ENCODE assay signal across 19 cellular contexts in genomic region chr16:1495281-1496262, GRCh38. TPM values are rescaled to one million over a fixed set of nuclear protein-coding genes. Genes with fewer than 3 reads are reported as not detected.
DNase-seq lines count a peak whose midpoint lies in the region; ATAC-seq, FAIRE-seq and TF ChIP-seq lines count a peak whose summit lies in the region.
"Had no signal": no experiment of that assay in that cellular context is flagged by ENCODE, and none has a peak within 500 bp of the region (broad histone marks: within the 10 kb centered on the region; RNA-seq: fewer than 3 reads in every experiment).

No MANE protein-coding gene starts in this region.

- H3K9me3 ChIP-seq in kidney (ENCODE audit: control insufficient read depth in 1 of 2, low read length in 2 of 2) (no peaks in the 10 kb centered on the region), MM.1S (replicated peaks; ENCODE audit: insufficient read depth, low read length) (no peaks in the 10 kb centered on the region)

- no peaks in the 10 kb centered on the region for H3K9me3 Mint-ChIP-seq in stimulated activated naive CD8-positive, alpha-beta T cell treated with anti-CD3 and anti-CD28 coated beads, Interleukin-15, amount 100 ng/mL, for 72 hours
- H3K9me3 Mint-ChIP-seq in T-cell = no peaks in the 10 kb centered on the region

- TF ChIP-seq CTCF in kidney (IDR thresholded peaks at IDR 0.05; ENCODE audit: borderline replicate concordance, extremely low read depth, insufficient read depth) (no peak), omental fat pad (IDR thresholded peaks at IDR 0.05) (no peak), MM.1S (IDR thresholded peaks at IDR 0.05; ENCODE audit: low read length) (no peak)

- H3K4me2 ChIP-seq in MM.1S (ENCODE audit: low read depth, low read length) = no peak overlapping the region

- no peaks in the 10 kb centered on the region for H3K27me3 Mint-ChIP-seq in stimulated activated naive CD8-positive, alpha-beta T cell treated with anti-CD3 and anti-CD28 coated beads, Interleukin-15, amount 100 ng/mL, for 72 hours
- H3K27me3 Mint-ChIP-seq in T-cell = no peaks in the 10 kb centered on the region
- H3K27me3 Mint-ChIP-seq: activated CD8-positive, alpha-beta memory T cell treated with anti-CD3 and anti-CD28 coated beads, Interleukin-2, amount 10 ng/mL, durations not matched to agents 7 days and 5 days had no signal

- peak overlapping the region in 1 of 2 donors; percentile 25 for H3K27ac Mint-ChIP-seq in stimulated activated naive CD8-positive, alpha-beta T cell treated with anti-CD3 and anti-CD28 coated beads, Interleukin-15, amount 100 ng/mL, for 72 hours
- no peak overlapping the region for H3K27ac Mint-ChIP-seq in T-cell
- H3K27ac Mint-ChIP-seq: activated CD8-positive, alpha-beta memory T cell treated with anti-CD3 and anti-CD28 coated beads, Interleukin-2, amount 10 ng/mL, durations not matched to agents 7 days and 5 days had no signal

- no peaks in the 10 kb centered on the region for H3K36me3 ChIP-seq in kidney (ENCODE audit: control insufficient read depth in 1 of 2, insufficient read depth in 2 of 2, low read length in 2 of 2)
- H3K36me3 ChIP-seq in MM.1S (replicated peaks; ENCODE audit: insufficient read depth, low read length) = no peaks in the 10 kb centered on the region

- H2AFZ ChIP-seq in MM.1S (ENCODE audit: low read length) = no peak overlapping the region

- peak overlapping the region; percentile 9 to 44 for H3K4me3 Mint-ChIP-seq in stimulated activated naive CD8-positive, alpha-beta T cell treated with anti-CD3 and anti-CD28 coated beads, Interleukin-15, amount 100 ng/mL, for 72 hours
- H3K4me3 Mint-ChIP-seq in T-cell = peak overlapping the region; percentile 47 to 60 (median 52)

- no peaks in the 10 kb centered on the region for H3F3A ChIP-seq in MM.1S (ENCODE audit: insufficient read depth, low read length)

- no peaks in the 10 kb centered on the region for H3K9me2 ChIP-seq in MM.1S (replicated peaks; ENCODE audit: insufficient read depth, low read length)

- peaks cover 17% of the 10 kb centered on the region for H3K79me2 ChIP-seq in MM.1S (ENCODE audit: low read length)

- H4K20me1 ChIP-seq in MM.1S (ENCODE audit: insufficient read depth, low read length) = no peaks in the 10 kb centered on the region

- FAIRE-seq in kidney (lab: Jason Lieb, UNC) = no peak
- FAIRE-seq: endometrium had no signal

- peaks cover 3 to 18% of the 10 kb centered on the region in 2 donors for H3K4me1 ChIP-seq in kidney (ENCODE audit: control insufficient read depth in 1 of 2, insufficient read depth in 1 of 2, low read depth in 1 of 2, low read length in 2 of 2)
- peaks cover 5% of the 10 kb centered on the region; the same call in 1 of the 2 replicates for H3K4me1 ChIP-seq in MM.1S (ENCODE audit: low read length)

- H3K4me3 ChIP-seq in kidney (ENCODE audit: low read length in 2 of 2) (no peak overlapping the region), MM.1S (ENCODE audit: low read length) (no peak overlapping the region)

- H3K36me3 Mint-ChIP-seq in T-cell = peaks cover 11% of the 10 kb centered on the region

- intact Hi-C loops in kidney (cut with DNase I) = no loop called here

- H3K27ac ChIP-seq in kidney (ENCODE audit: low read depth in 2 of 2, low read length in 2 of 2) (no peak overlapping the region), MM.1S (ENCODE audit: low read length) (no peak overlapping the region)

- DNase-seq in stimulated activated naive CD8-positive, alpha-beta T cell treated with anti-CD3 and anti-CD28 coated beads, Interleukin-15, amount 100 ng/mL, for 72 hours = no peak
- no peak for DNase-seq in stimulated activated naive CD8-positive, alpha-beta T cell treated with anti-CD3 and anti-CD28 coated beads, Interleukin-15, Interleukin-2, amounts not matched to agents 100 U/mL and 50 U/mL, for 24 hours
- DNase-seq in T-cell (no peak), kidney (peak; percentile 78), omental fat pad (ENCODE audit: low spot score) (no peak), MM.1S (no peak), UCSD-AML1 (lab: John Stamatoyannopoulos, UW; ENCODE audit: unreplicated experiment) (no peak)
- DNase-seq: activated CD8-positive, alpha-beta memory T cell treated with anti-CD3 and anti-CD28 coated beads, Interleukin-2, amount 10 ng/mL, durations not matched to agents 7 days and 5 days; C1 segment of cervical spinal cord; HCEC 1CT; NCI-H1092; NCI-H2171 treated with DMSO at 0.1 percent for 48 hours; NK-92 treated with Interleukin-12 subunit alpha and Interleukin-12 subunit beta, amount 100 ng/mL, for 24 hours; SHP77; stimulated activated naive CD4-positive, alpha-beta T cell treated with Interleukin-2 at 50 U/mL for 16 hours had no signal

- H3K4me1 Mint-ChIP-seq in stimulated activated naive CD8-positive, alpha-beta T cell treated with anti-CD3 and anti-CD28 coated beads, Interleukin-15, amount 100 ng/mL, for 72 hours = peaks cover 41% of the 10 kb centered on the region
- peaks cover 12 to 19% (median 18%) of the 10 kb centered on the region in 3 donors for H3K4me1 Mint-ChIP-seq in T-cell

- no peak for ATAC-seq in stimulated activated naive CD8-positive, alpha-beta T cell treated with anti-CD3 and anti-CD28 coated beads, Interleukin-15, amount 100 ng/mL, for 72 hours
- no peak for ATAC-seq in stimulated activated naive CD8-positive, alpha-beta T cell treated with anti-CD3 and anti-CD28 coated beads, Interleukin-15, Interleukin-2, amounts not matched to agents 100 U/mL and 50 U/mL, for 24 hours
- ATAC-seq in T-cell (replicated peaks in 1 of 4) = no peak
- no peak for ATAC-seq in omental fat pad (ENCODE audit: low FRiP score)
- ATAC-seq: activated CD8-positive, alpha-beta memory T cell treated with anti-CD3 and anti-CD28 coated beads, Interleukin-2, amount 10 ng/mL, durations not matched to agents 7 days and 5 days had no signal

- H3K9ac ChIP-seq in kidney (ENCODE audit: low read length in 2 of 2) (no peak overlapping the region), MM.1S (ENCODE audit: low read length) (no peak overlapping the region)

- CTCF ChIA-PET in T-cell (lab: Charles Lee) = no interaction called here

- POLR2A ChIA-PET in T-cell (lab: Charles Lee) = no interaction called here

- peaks cover 4% of the 10 kb centered on the region for H3K27me3 ChIP-seq in MM.1S (replicated peaks; ENCODE audit: insufficient read depth, low read length)

RNA-seq across cellular contexts. Expression of gene TELO2, which starts 2.4 kb away (rescaled TPM):
- total RNA-seq in T-cell (10 to 100 TPM; 36.0 to 73.0 (median 56.1) TPM), kidney (37.4 TPM), omental fat pad (10 to 100 TPM; 12.7 to 38.5 (median 22.2) TPM)
- polyA plus RNA-seq in kidney (ENCODE audit: insufficient read depth, low read depth, low replicate concordance) = 27.7 TPM

RNA-seq across cellular contexts. Expression of gene PTX4, which starts 6.8 kb away (rescaled TPM):
- total RNA-seq in T-cell = under 1 TPM in 1 of 5 donors, not detected in 4; 0.26 TPM
- not detected for total RNA-seq in kidney
- polyA plus RNA-seq in kidney (ENCODE audit: insufficient read depth, low read depth, low replicate concordance) = not detected
- total RNA-seq in omental fat pad = not detected
- total RNA-seq: activated CD8-positive, alpha-beta memory T cell treated with anti-CD3 and anti-CD28 coated beads, Interleukin-2, amount 10 ng/mL, durations not matched to agents 7 days and 5 days; chondrocyte; lung microvascular endothelial cell; urinary bladder had no signal

RNA-seq across cellular contexts. Expression of gene CLCN7, which starts 20.7 kb away (rescaled TPM):
- total RNA-seq in T-cell (100 to 1,000 TPM in 3 of 5 donors, 10 to 100 TPM in 2; 77.1 to 141 (median 114) TPM), kidney (92.5 TPM), omental fat pad (10 to 100 TPM; 42.6 to 62.3 (median 52.2) TPM)
- polyA plus RNA-seq in kidney (ENCODE audit: insufficient read depth, low read depth, low replicate concordance) = 38.9 TPM

RNA-seq across cellular contexts. Expression of gene TMEM204, which starts 37.9 kb away (rescaled TPM):
- total RNA-seq in T-cell (100 to 1,000 TPM in 3 of 5 donors, 10 to 100 TPM in 2; 33.1 to 158 (median 115) TPM), kidney (40.9 TPM), omental fat pad (100 to 1,000 TPM in 1 of 4 donors, 10 to 100 TPM in 3; 21.4 to 141 (median 41.7) TPM)
- 49.5 TPM for polyA plus RNA-seq in kidney (ENCODE audit: insufficient read depth, low read depth, low replicate concordance)

RNA-seq across cellular contexts. Expression of gene CCDC154, which starts 51.2 kb away (rescaled TPM):
- total RNA-seq in T-cell = 1 to 10 TPM; 2.5 to 9.3 (median 6.5) TPM
- 2.8 TPM for total RNA-seq in kidney
- 1.8 TPM for polyA plus RNA-seq in kidney (ENCODE audit: insufficient read depth, low read depth, low replicate concordance)
- 1 to 10 TPM in 1 of 4 donors, under 1 TPM in 3; 0.19 to 5.7 (median 0.37) TPM for total RNA-seq in omental fat pad
